Comparison of ENCODE assay signal across 20 cellular contexts in the genomic region with DNA sequence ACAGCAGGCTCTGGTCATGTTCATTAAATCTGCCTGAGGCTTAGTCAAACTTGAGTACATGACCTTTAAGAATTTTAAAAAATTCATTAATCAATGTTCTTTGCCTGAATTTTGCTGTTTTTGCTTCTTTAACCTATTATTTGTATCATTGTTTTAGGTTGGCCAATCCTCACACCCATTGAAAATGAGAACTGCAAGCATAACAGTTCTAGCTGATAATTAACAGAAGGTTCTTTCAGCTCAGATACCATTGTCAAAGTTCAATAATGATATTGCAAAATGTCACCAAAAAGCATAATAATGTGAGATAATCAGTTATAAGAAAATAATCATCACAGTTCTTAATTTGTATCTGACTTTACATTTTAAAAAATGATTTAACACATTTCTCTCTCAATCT.
"Had no signal": no experiment of that assay in that cellular context is flagged by ENCODE, and none has a peak within 500 bp of the region (broad histone marks: within the 10 kb centered on the region; RNA-seq: fewer than 3 reads in every experiment).

No MANE protein-coding gene starts in this region.

- ATAC-seq: effector memory CD8-positive, alpha-beta T cell; esophagus mucosa; foreskin keratinocyte; gastrocnemius medialis; gastroesophageal sphincter; heart left ventricle; heart right ventricle had no signal

- DNase-seq: colonic mucosa; cortex of kidney; dermis blood vessel endothelial cell; dorsolateral prefrontal cortex; effector CD4-positive, alpha-beta T cell; effector CD8-positive, alpha-beta T cell; effector memory CD4-positive, alpha-beta T cell; effector memory CD8-positive, alpha-beta T cell; endodermal cell; erythroblast; esophagus squamous epithelium; foreskin keratinocyte; foreskin melanocyte; gastrocnemius medialis; glutamatergic neuron; head of caudate nucleus; heart left ventricle; heart right ventricle had no signal
